In the genomic region with DNA sequence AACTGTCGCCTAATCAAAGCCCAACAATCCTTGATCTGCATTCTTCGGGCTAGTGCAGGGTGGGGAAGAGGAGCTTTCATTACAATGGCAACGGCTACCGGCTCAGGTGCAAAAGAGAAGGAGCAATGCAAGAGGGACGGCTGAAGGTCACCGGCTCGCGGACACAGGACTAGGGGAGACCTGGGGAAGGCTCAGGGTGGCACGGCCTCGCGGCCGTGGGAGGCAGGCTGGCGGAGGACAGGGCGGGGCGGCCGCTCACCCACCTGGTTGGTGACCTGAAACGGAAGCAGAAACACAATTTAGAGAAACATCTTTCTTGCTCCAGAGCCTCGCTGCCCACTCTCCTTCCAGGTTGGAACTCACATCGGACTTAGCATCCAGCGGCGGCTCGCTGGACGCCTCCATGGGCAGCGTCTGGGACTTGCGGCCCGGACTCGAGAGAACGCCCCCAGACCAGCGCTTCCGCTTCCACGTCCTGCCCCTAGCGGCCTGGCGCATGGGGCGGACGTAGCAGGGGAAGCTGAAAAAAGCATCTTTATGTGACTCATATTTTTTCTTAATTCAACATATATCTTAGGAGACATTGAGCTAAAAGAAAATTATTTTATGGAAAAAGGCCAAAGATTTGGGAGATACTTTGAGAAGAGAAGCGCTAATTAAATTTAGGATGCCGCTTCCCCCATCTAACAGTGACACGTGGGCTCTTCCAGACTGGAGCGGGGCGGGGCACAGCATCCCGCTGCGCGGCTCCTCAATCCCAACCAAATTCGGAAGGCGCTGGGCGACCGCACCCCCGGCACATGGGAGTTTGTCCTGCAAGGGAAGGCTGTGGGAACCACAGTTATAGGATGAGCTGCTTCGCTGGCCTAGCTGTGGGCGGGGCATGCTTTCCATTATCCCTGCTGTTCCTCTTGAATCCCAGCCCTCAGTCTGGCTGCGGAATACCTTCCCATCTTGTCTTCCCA, we compare ENCODE assay signal across 8 cellular contexts. TPM values are rescaled to one million over a fixed set of nuclear protein-coding genes. Genes with fewer than 3 reads are reported as not detected.
A peak's percentile ranks its signal among the peaks of the same experiment; 100 is the strongest.
DNase-seq lines count a peak whose midpoint lies in the region; ATAC-seq and TF ChIP-seq lines count a peak whose summit lies in the region.

Gene COMMD6, minus strand, starts transcription at position 441 of the 965 bp plus-strand sequence. Its CDS starts 36 bp downstream, at position 405.

- peak within 1 kb of the TSS; percentile 89 for H3K4me2 ChIP-seq in KMS-11

- POLR2A ChIA-PET in naive thymus-derived CD8-positive, alpha-beta T cell (lab: Charles Lee) = interaction anchor here (0.8 to 1.8 kb wide), 5 partner anchors 8 to 211 kb away, joined by 3 to 10 read pairs (median 3); partner anchors contain the start of gene UCHL3

- H3K9ac ChIP-seq in KMS-11 = peak within 1 kb of the TSS; percentile 43; the same call in 1 of the 2 replicates

- peaks cover 30% of the 10 kb centered on the region for H3K36me3 Mint-ChIP-seq in activated T-helper 2 cell treated with anti-CD3 and anti-CD28 coated beads, Interferon-gamma antibody, Interleukin-2, Interleukin-4, amounts not matched to agents 10 μg/mL and 5 μg/mL and 100 μg/mL, durations not matched to agents 14 hours and 24 hours and 36 hours (ENCODE audit: low read depth)
- peaks cover 0 to 18% (median 4%) of the 10 kb centered on the region in 3 donors for H3K36me3 Mint-ChIP-seq in naive thymus-derived CD8-positive, alpha-beta T cell

- H3K9me3 Mint-ChIP-seq in activated T-helper 2 cell treated with anti-CD3 and anti-CD28 coated beads, Interferon-gamma antibody, Interleukin-2, Interleukin-4, amounts not matched to agents 10 μg/mL and 5 μg/mL and 100 μg/mL, durations not matched to agents 14 hours and 24 hours and 36 hours = no peaks in the 10 kb centered on the region
- H3K9me3 Mint-ChIP-seq in naive thymus-derived CD8-positive, alpha-beta T cell = no peaks in the 10 kb centered on the region

- H3K36me3 ChIP-seq in KMS-11 (ENCODE audit: insufficient read depth) = no peaks in the 10 kb centered on the region

- intact Hi-C loops in activated T-helper 2 cell treated with anti-CD3 and anti-CD28 coated beads, Interferon-gamma antibody, Interleukin-2, Interleukin-4, amounts not matched to agents 10 μg/mL and 5 μg/mL and 100 μg/mL, durations not matched to agents 14 hours and 24 hours and 36 hours (cut with micrococcal nuclease) = loop anchor here (1.0 kb wide), 2 partner anchors 12 to 55 kb away; partner anchors contain the start of genes TBC1D4 and UCHL3

- H3K4me3 ChIP-seq in KMS-11 (IDR thresholded peaks at IDR 0.05; ENCODE audit: insufficient read depth, low read depth, low read length) (no peak within 1 kb of the TSS), fibroblast of mammary gland (ENCODE audit: control insufficient read depth, low read depth, low read length) (peak within 1 kb of the TSS; percentile 100)

- peaks cover 31% of the 10 kb centered on the region for H3K4me1 Mint-ChIP-seq in activated T-helper 2 cell treated with anti-CD3 and anti-CD28 coated beads, Interferon-gamma antibody, Interleukin-2, Interleukin-4, amounts not matched to agents 10 μg/mL and 5 μg/mL and 100 μg/mL, durations not matched to agents 14 hours and 24 hours and 36 hours (ENCODE audit: low read depth)
- H3K4me1 Mint-ChIP-seq in naive thymus-derived CD8-positive, alpha-beta T cell = peaks cover 13 to 49% (median 43%) of the 10 kb centered on the region in 4 donors

- peaks cover 5% of the 10 kb centered on the region for H3K4me1 ChIP-seq in KMS-11 (ENCODE audit: low read depth, poor library complexity, severe bottlenecking)

- TF ChIP-seq CTCF in KMS-11 (conservative IDR thresholded peaks at IDR 0.05; ENCODE audit: low read depth, low read length) = peak; percentile 45; the same call in 1 of the 2 replicates
- no peak for TF ChIP-seq CTCF in fibroblast of mammary gland (conservative IDR thresholded peaks at IDR 0.05; ENCODE audit: control insufficient read depth, insufficient read depth, low read depth, low read length)

- peak within 1 kb of the TSS; percentile 79 for H3K27ac Mint-ChIP-seq in activated T-helper 2 cell treated with anti-CD3 and anti-CD28 coated beads, Interferon-gamma antibody, Interleukin-2, Interleukin-4, amounts not matched to agents 10 μg/mL and 5 μg/mL and 100 μg/mL, durations not matched to agents 14 hours and 24 hours and 36 hours
- peak within 1 kb of the TSS; percentile 79 to 98 (median 95) for H3K27ac Mint-ChIP-seq in naive thymus-derived CD8-positive, alpha-beta T cell

- H3K79me2 ChIP-seq in KMS-11 (ENCODE audit: insufficient read depth, low read depth) = no peaks in the 10 kb centered on the region

- H2AFZ ChIP-seq in KMS-11 (ENCODE audit: low read depth) = peak within 1 kb of the TSS; percentile 84

- H3K27ac ChIP-seq in KMS-11 = no peak within 1 kb of the TSS

- no peaks in the 10 kb centered on the region for H3K27me3 ChIP-seq in KMS-11 (ENCODE audit: insufficient read depth, low read depth)

- peak within 1 kb of the TSS; percentile 93 for H3K4me3 Mint-ChIP-seq in activated T-helper 2 cell treated with anti-CD3 and anti-CD28 coated beads, Interferon-gamma antibody, Interleukin-2, Interleukin-4, amounts not matched to agents 10 μg/mL and 5 μg/mL and 100 μg/mL, durations not matched to agents 14 hours and 24 hours and 36 hours (ENCODE audit: low read depth)
- peak within 1 kb of the TSS; percentile 91 to 99 (median 98) for H3K4me3 Mint-ChIP-seq in naive thymus-derived CD8-positive, alpha-beta T cell

- peak; percentile 96 for ATAC-seq in GM21786 (IDR thresholded peaks at IDR 0.05; ENCODE audit: unreplicated experiment)
- peak; percentile 92 to 93 for ATAC-seq in naive thymus-derived CD8-positive, alpha-beta T cell

- no peaks in the 10 kb centered on the region for H4K20me1 ChIP-seq in KMS-11 (ENCODE audit: insufficient read depth)

- peak; percentile 93 for DNase-seq in EL
- peak; percentile 93 for DNase-seq in RPMI7951 (ENCODE audit: low read depth)
- peak; percentile 65 for DNase-seq in activated T-helper 2 cell treated with anti-CD3 and anti-CD28 coated beads, Interferon-gamma antibody, Interleukin-2, Interleukin-4, amounts not matched to agents 10 μg/mL and 5 μg/mL and 100 μg/mL, durations not matched to agents 14 hours and 24 hours and 36 hours (ENCODE audit: low spot score)
- peak; percentile 96 for DNase-seq in fibroblast of mammary gland (ENCODE audit: low read depth)
- peak; percentile 39 to 80 (median 60) for DNase-seq in naive thymus-derived CD8-positive, alpha-beta T cell
- DNase-seq in stimulated activated naive CD4-positive, alpha-beta T cell treated with Interleukin-2 at 50 U/mL for 16 hours (lab: John Stamatoyannopoulos, UW) = peak; percentile 70

- no peaks in the 10 kb centered on the region for H3K27me3 Mint-ChIP-seq in activated T-helper 2 cell treated with anti-CD3 and anti-CD28 coated beads, Interferon-gamma antibody, Interleukin-2, Interleukin-4, amounts not matched to agents 10 μg/mL and 5 μg/mL and 100 μg/mL, durations not matched to agents 14 hours and 24 hours and 36 hours (ENCODE audit: low read depth)
- no peaks in the 10 kb centered on the region for H3K27me3 Mint-ChIP-seq in naive thymus-derived CD8-positive, alpha-beta T cell

RNA-seq across cellular contexts. Expression of gene COMMD6, which starts in this region (rescaled TPM):
- 85.5 and 101 TPM in 2 replicates for total RNA-seq in RPMI7951 (2014; rRNA removed; shearing (Covaris generic))
- 120 TPM in 2 replicates for total RNA-seq in activated T-helper 2 cell treated with anti-CD3 and anti-CD28 coated beads, Interferon-gamma antibody, Interleukin-2, Interleukin-4, amounts not matched to agents 10 μg/mL and 5 μg/mL and 100 μg/mL, durations not matched to agents 14 hours and 24 hours and 36 hours
- total RNA-seq in naive thymus-derived CD8-positive, alpha-beta T cell = 100 to 1,000 TPM; 231 to 232 TPM
- 100 to 1,000 TPM; 627 to 838 (median 724) TPM for polyA plus RNA-seq in naive thymus-derived CD8-positive, alpha-beta T cell
